Comparison of ENCODE assay signal across 26 cellular contexts in the genomic region with DNA sequence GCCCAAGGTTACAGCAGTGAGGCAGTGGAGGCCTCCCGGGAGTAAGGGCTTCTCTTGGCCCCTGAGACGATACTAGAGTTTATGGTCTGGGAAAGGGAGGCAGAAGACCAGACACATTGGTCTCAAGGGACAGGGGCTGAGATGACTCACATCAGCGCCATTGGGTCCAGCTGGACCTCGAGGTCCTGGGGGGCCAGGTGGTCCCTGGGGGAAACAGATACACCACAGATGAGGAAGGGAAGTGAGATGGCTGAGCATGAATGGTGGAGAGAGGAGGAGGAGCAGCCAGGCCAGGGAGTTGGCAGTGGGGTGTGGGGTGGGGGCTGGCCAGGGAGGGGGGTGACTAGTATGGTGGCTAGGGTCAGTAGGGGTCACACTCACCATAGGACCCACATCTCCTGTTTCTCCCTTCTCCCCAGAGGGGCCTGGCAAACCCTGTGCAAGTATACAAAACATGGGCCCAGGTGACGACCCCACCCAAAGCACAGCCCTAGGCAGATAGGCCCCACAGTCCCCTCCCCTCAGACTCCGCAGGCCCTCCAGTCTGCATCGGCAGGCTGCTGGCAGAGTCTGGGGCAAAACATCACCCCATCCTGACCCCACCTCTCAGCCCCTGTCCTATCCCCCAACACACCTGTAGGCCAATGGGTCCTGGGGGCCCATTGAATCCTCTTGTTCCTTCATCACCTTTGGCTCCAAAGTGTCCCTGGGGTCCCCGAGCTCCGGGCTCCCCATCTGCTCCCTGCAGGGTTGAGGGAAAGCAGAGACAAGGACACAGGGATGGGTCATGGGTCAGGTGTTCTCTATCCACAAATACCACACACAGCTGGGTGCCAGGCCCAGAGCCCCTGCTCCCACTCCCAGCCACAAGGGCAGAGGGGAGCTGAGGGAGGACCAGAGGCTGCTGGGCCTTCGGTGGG. TPM values are rescaled to one million over a fixed set of nuclear protein-coding genes. Genes with fewer than 3 reads are reported as not detected.
A peak's percentile ranks its signal among the peaks of the same experiment; 100 is the strongest.
DNase-seq lines count a peak whose midpoint lies in the region; ATAC-seq lines count a peak whose summit lies in the region.
"Had no signal": no experiment of that assay in that cellular context is flagged by ENCODE, and none has a peak within 500 bp of the region (broad histone marks: within the 10 kb centered on the region; RNA-seq: fewer than 3 reads in every experiment).

No MANE protein-coding gene starts in this region.

- no peaks in the 10 kb centered on the region for H3K4me1 Mint-ChIP-seq in central memory CD8-positive, alpha-beta T cell
- peaks cover 24 to 27% of the 10 kb centered on the region in 2 donors for H3K4me1 Mint-ChIP-seq in stimulated activated naive B cell treated with anti-CD40 and anti-IgM and Interleukin-4, amounts not matched to agents 10 μg/mL and 1 μg/mL and 100 μg/mL, for 72 hours

- peaks cover 3% of the 10 kb centered on the region for H3K36me3 Mint-ChIP-seq in central memory CD8-positive, alpha-beta T cell (ENCODE audit: insufficient read depth)
- H3K36me3 Mint-ChIP-seq in stimulated activated naive B cell treated with anti-CD40 and anti-IgM and Interleukin-4, amounts not matched to agents 10 μg/mL and 1 μg/mL and 100 μg/mL, for 72 hours: no peaks in the 10 kb centered on the region
- H3K36me3 Mint-ChIP-seq: activated naive CD8-positive, alpha-beta T cell; stimulated activated effector memory CD8-positive, alpha-beta T cell treated with anti-CD3 and anti-CD28 coated beads, Interleukin-12 subunit alpha, Interleukin-12 subunit beta, amount 100 ng/mL, for 72 hours; T-cell had no signal

- H3K27ac Mint-ChIP-seq in central memory CD8-positive, alpha-beta T cell (ENCODE audit: low read depth): peak overlapping the region; percentile 27
- peak overlapping the region; percentile 86 for H3K27ac Mint-ChIP-seq in stimulated activated naive B cell treated with anti-CD40 and anti-IgM and Interleukin-4, amounts not matched to agents 10 μg/mL and 1 μg/mL and 100 μg/mL, for 72 hours
- H3K27ac Mint-ChIP-seq: activated naive CD8-positive, alpha-beta T cell; activated T-helper 1 cell treated with anti-CD3 and anti-CD28 coated beads, Interleukin-12 subunit alpha, Interleukin-12 subunit beta, Interleukin-2, Interleukin-4 antibody, amounts not matched to agents 30 ng/mL and 10 ng/mL and 1 ng/mL, durations not matched to agents 14 hours and 24 hours and 36 hours; T-cell had no signal

- peaks cover 39% of the 10 kb centered on the region for H3K27me3 Mint-ChIP-seq in central memory CD8-positive, alpha-beta T cell
- H3K27me3 Mint-ChIP-seq in stimulated activated naive B cell treated with anti-CD40 and anti-IgM and Interleukin-4, amounts not matched to agents 10 μg/mL and 1 μg/mL and 100 μg/mL, for 72 hours: peaks cover 23 to 32% of the 10 kb centered on the region in 2 donors
- H3K27me3 Mint-ChIP-seq: activated naive CD8-positive, alpha-beta T cell had no signal

- intact Hi-C loops in Right ventricle myocardium inferior (cut with DNase I) (no loop called here), Right ventricle myocardium superior (cut with DNase I) (no loop called here)

- H3K4me3 Mint-ChIP-seq in central memory CD8-positive, alpha-beta T cell: no peak overlapping the region
- peak overlapping the region in 1 of 2 donors; percentile 40 for H3K4me3 Mint-ChIP-seq in stimulated activated naive B cell treated with anti-CD40 and anti-IgM and Interleukin-4, amounts not matched to agents 10 μg/mL and 1 μg/mL and 100 μg/mL, for 72 hours
- H3K4me3 Mint-ChIP-seq: activated naive CD8-positive, alpha-beta T cell; activated T-helper 1 cell treated with anti-CD3 and anti-CD28 coated beads, Interleukin-12 subunit alpha, Interleukin-12 subunit beta, Interleukin-2, Interleukin-4 antibody, amounts not matched to agents 30 ng/mL and 10 ng/mL and 1 ng/mL, durations not matched to agents 14 hours and 24 hours and 36 hours; stimulated activated effector memory CD8-positive, alpha-beta T cell treated with anti-CD3 and anti-CD28 coated beads, Interleukin-12 subunit alpha, Interleukin-12 subunit beta, amount 100 ng/mL, for 72 hours; T-cell had no signal

- H3K9me3 Mint-ChIP-seq in central memory CD8-positive, alpha-beta T cell: no peaks in the 10 kb centered on the region
- H3K9me3 Mint-ChIP-seq in stimulated activated naive B cell treated with anti-CD40 and anti-IgM and Interleukin-4, amounts not matched to agents 10 μg/mL and 1 μg/mL and 100 μg/mL, for 72 hours: no peaks in the 10 kb centered on the region
- H3K9me3 Mint-ChIP-seq: activated T-helper 1 cell treated with anti-CD3 and anti-CD28 coated beads, Interleukin-12 subunit alpha, Interleukin-12 subunit beta, Interleukin-2, Interleukin-4 antibody, amounts not matched to agents 30 ng/mL and 10 ng/mL and 1 ng/mL, durations not matched to agents 14 hours and 24 hours and 36 hours; stimulated activated effector memory CD8-positive, alpha-beta T cell treated with anti-CD3 and anti-CD28 coated beads, Interleukin-12 subunit alpha, Interleukin-12 subunit beta, amount 100 ng/mL, for 72 hours; T-cell had no signal

- ATAC-seq in Right ventricle myocardium inferior: no peak
- no peak for ATAC-seq in Right ventricle myocardium superior (ENCODE audit: poor library complexity)
- peak; percentile 51 for ATAC-seq in HG03354 (IDR thresholded peaks at IDR 0.05; ENCODE audit: poor library complexity, severe bottlenecking, unreplicated experiment)
- no peak for ATAC-seq in central memory CD8-positive, alpha-beta T cell (replicated peaks; ENCODE audit: extremely low read depth, poor library complexity, severe bottlenecking)
- peak; percentile 79 to 81 for ATAC-seq in stimulated activated naive B cell treated with anti-CD40 and anti-IgM and Interleukin-4, amounts not matched to agents 10 μg/mL and 1 μg/mL and 100 μg/mL, for 72 hours (replicated peaks)
- no peak for ATAC-seq in HG03521 (IDR thresholded peaks at IDR 0.05; ENCODE audit: unreplicated experiment)
- ATAC-seq: left lobe of liver; psoas muscle; stimulated activated effector memory CD8-positive, alpha-beta T cell treated with anti-CD3 and anti-CD28 coated beads, Interleukin-12 subunit alpha, Interleukin-12 subunit beta, amount 100 ng/mL, for 72 hours; T-cell had no signal

- peak; percentile 47 for DNase-seq in Right ventricle myocardium inferior (ENCODE audit: missing footprints)
- no peak for DNase-seq in Right ventricle myocardium superior
- DNase-seq in central memory CD8-positive, alpha-beta T cell (ENCODE audit: low spot score in 2 of 2): no peak
- DNase-seq in stimulated activated naive B cell treated with anti-CD40 and anti-IgM and Interleukin-4, amounts not matched to agents 10 μg/mL and 1 μg/mL and 100 μg/mL, for 72 hours: peak; percentile 55
- DNase-seq in SKM-1 treated with dmso at 0.1 percent for 144 hours (lab: John Stamatoyannopoulos, UW; ENCODE audit: unreplicated experiment): no peak
- no peak for DNase-seq in NCI-H1694 treated with DMSO at 0.1 percent for 48 hours (lab: John Stamatoyannopoulos, UW)
- DNase-seq: activated CD4-positive, alpha-beta T cell treated with anti-CD3 and anti-CD28 coated beads for 4 hours; effector CD4-positive, alpha-beta T cell; erythroblast; foreskin fibroblast; HCEC 1CT; midbrain; NCI-H1048; NCI-H2029 treated with DMSO at 0.1 percent for 48 hours; NCI-H226; NCI-H748 treated with DMSO at 0.1 percent for 48 hours; SHP77; stimulated activated CD4-positive, alpha-beta T cell treated with anti-CD3 and anti-CD28 coated beads, Interleukin-2, amount 100 ng/mL, for 24 hours; T-cell had no signal

RNA-seq across cellular contexts. Expression of gene COL11A2, which starts 21.8 kb away (rescaled TPM):
- total RNA-seq in Right ventricle myocardium inferior (1.1 TPM), Right ventricle myocardium superior (0.94 TPM)

RNA-seq across cellular contexts. Expression of gene RXRB, which starts 30.0 kb away (rescaled TPM):
- total RNA-seq in Right ventricle myocardium inferior (39.3 TPM), Right ventricle myocardium superior (37.9 TPM)

RNA-seq across cellular contexts. Expression of gene SLC39A7, which starts 30.2 kb away (rescaled TPM):
- total RNA-seq in Right ventricle myocardium inferior: 55.4 TPM
- total RNA-seq in Right ventricle myocardium superior: 46.0 TPM

RNA-seq across cellular contexts. Expression of gene HSD17B8, which starts 34.0 kb away (rescaled TPM):
- total RNA-seq in Right ventricle myocardium inferior: 25.0 TPM
- 25.1 TPM for total RNA-seq in Right ventricle myocardium superior

RNA-seq across cellular contexts. Expression of gene RING1, which starts 37.9 kb away (rescaled TPM):
- total RNA-seq in Right ventricle myocardium inferior (27.7 TPM), Right ventricle myocardium superior (26.4 TPM)

Comparison
In these comparisons a context has a peak if more than half of its experiments do, and no peak if none do; other contexts are left out.
1. DNase-seq: peak in Right ventricle myocardium inferior (single experiment) and stimulated activated naive B cell treated with anti-CD40 and anti-IgM and Interleukin-4, amounts not matched to agents 10 μg/mL and 1 μg/mL and 100 μg/mL, for 72 hours (single experiment); none in Right ventricle myocardium superior (single experiment), central memory CD8-positive, alpha-beta T cell (0 of 2), SKM-1 treated with dmso at 0.1 percent for 144 hours (single experiment) and NCI-H1694 treated with DMSO at 0.1 percent for 48 hours (single experiment).
2. ATAC-seq: peak in HG03354 (single experiment) and stimulated activated naive B cell treated with anti-CD40 and anti-IgM and Interleukin-4, amounts not matched to agents 10 μg/mL and 1 μg/mL and 100 μg/mL, for 72 hours (2 of 2); none in Right ventricle myocardium inferior (single experiment), Right ventricle myocardium superior (single experiment), central memory CD8-positive, alpha-beta T cell (single experiment) and HG03521 (single experiment).